In genomic region chr15:77895742-77896141, GRCh38 we compare ENCODE assay signal across 21 cellular contexts.
"Had no signal": no experiment of that assay in that cellular context is flagged by ENCODE, and none has a peak within 500 bp of the region (broad histone marks: within the 10 kb centered on the region; RNA-seq: fewer than 3 reads in every experiment).

No MANE protein-coding gene starts in this region.

- H3K36me3 ChIP-seq: breast epithelium, MG63 had no signal

- H3K27me3 ChIP-seq: breast epithelium, MG63 had no signal

- DNase-seq: activated CD4-positive, alpha-beta T cell treated with anti-CD3 and anti-CD28 coated beads for 48 hours; activated CD4-positive, alpha-beta T cell treated with anti-CD3 and anti-CD28 coated beads, Interleukin-2, amount 50 U/mL, for 4 hours; activated CD4-positive, CD25-positive, alpha-beta regulatory T cell treated with anti-CD3 and anti-CD28 coated beads, Interleukin-2, amount 50 U/mL, for 72 hours; activated CD8-positive, alpha-beta memory T cell treated with anti-CD3 and anti-CD28 coated beads, Interleukin-2, amount 50 U/mL, for 48 hours; activated CD8-positive, alpha-beta T cell treated with anti-CD3 and anti-CD28 coated beads, Interleukin-2, amount 10 ng/mL, durations not matched to agents 7 days and 5 days; activated naive CD4-positive, alpha-beta T cell; activated T-cell treated with anti-CD3 and anti-CD28 coated beads, Interleukin-2, amount 50 U/mL, for 1 hour; central memory CD4-positive, alpha-beta T cell; MG63; NCI-H1105; NCI-H1436 treated with DMSO at 0.1 percent for 48 hours; NCI-H187; NCI-H2081; NCI-H510A treated with DMSO at 0.1 percent for 48 hours; PC-3; SIG-M5; T-helper 17 cell; T-helper 9 cell had no signal

- FAIRE-seq: RCC 7860 had no signal

- H3K27ac ChIP-seq: breast epithelium had no signal

- ATAC-seq: activated CD8-positive, alpha-beta T cell treated with anti-CD3 and anti-CD28 coated beads, Interleukin-2, amount 10 ng/mL, durations not matched to agents 7 days and 5 days; PC-3; T-helper 17 cell; WTC11 had no signal

- H3K9me3 ChIP-seq: breast epithelium, MG63 had no signal

- H3K4me3 ChIP-seq: breast epithelium, MG63 had no signal

- H3K4me1 ChIP-seq: breast epithelium had no signal
